Comparison of ENCODE assay signal across 12 cellular contexts in the genomic region with DNA sequence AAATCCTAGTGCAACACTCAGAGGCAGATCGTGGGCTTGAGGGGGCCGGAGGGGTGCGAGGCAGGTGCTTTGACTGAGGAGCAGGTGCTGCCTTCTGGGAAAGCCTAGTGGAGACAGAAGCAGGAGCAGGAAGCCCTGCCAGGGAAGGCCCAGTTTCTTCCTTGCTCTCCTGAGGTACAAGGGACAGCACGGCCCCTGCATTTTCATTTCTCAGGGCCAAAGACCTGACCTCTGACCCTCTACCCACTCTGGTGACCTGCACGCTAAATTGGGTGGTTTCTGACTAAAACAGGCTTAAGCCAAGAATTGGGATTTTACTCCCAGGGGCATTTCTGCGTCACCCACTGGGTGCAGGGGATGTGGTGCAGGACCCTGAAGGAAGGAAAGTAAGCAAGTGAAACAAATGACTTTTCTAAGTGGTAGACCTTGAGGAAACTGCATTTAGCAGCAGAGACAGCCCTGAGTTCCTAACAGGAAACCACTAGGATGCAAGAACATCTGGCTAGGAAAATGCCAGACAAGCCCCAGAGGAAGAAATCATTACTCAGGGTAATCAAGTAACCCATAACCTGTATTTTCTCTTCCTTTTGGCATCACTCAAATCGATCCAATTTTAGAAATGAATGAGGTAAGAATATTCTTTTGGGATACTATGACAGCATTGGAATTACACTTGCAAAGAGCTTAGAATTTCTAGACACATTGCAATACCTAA.
DNase-seq lines count a peak whose midpoint lies in the region; ATAC-seq, FAIRE-seq and TF ChIP-seq lines count a peak whose summit lies in the region.
"Had no signal": no experiment of that assay in that cellular context is flagged by ENCODE, and none has a peak within 500 bp of the region (broad histone marks: within the 10 kb centered on the region; RNA-seq: fewer than 3 reads in every experiment).

No MANE protein-coding gene starts in this region.

- DNase-seq in HepG2 (ENCODE audit: low spot score) = no peak
- no peak for DNase-seq in right lobe of liver
- DNase-seq in chondrocyte (ENCODE audit: low spot score) = no peak
- no peak for DNase-seq in neuronal stem cell (ENCODE audit: low spot score)
- no peak for DNase-seq in GM10266 (ENCODE audit: extremely low spot score)
- no peak for DNase-seq in left lobe of liver (ENCODE audit: low spot score)
- DNase-seq: activated CD4-positive, CD25-positive, alpha-beta regulatory T cell; activated T-cell treated with anti-CD3 and anti-CD28 coated beads, Interleukin-2, amount 50 U/mL, for 1 hour; NCI-H2081 had no signal

- peaks cover 12% of the 10 kb centered on the region for H3K4me1 Mint-ChIP-seq in chondrocyte (ENCODE audit: low read depth)
- peaks cover 14% of the 10 kb centered on the region for H3K4me1 Mint-ChIP-seq in stimulated activated memory B cell treated with anti-CD40 and anti-IgM and Interleukin-4, amounts not matched to agents 10 μg/mL and 1 μg/mL and 100 μg/mL, for 72 hours

- H3K4me1 ChIP-seq in HepG2 (ENCODE audit: insufficient read depth, low read length) = peaks cover 48% of the 10 kb centered on the region
- H3K4me1 ChIP-seq in right lobe of liver = no peaks in the 10 kb centered on the region
- peaks cover 2 to 10% of the 10 kb centered on the region in 2 donors for H3K4me1 ChIP-seq in neuronal stem cell (ENCODE audit: control insufficient read depth in 2 of 2, insufficient read depth in 1 of 2, low read depth in 1 of 2, low read length in 2 of 2)
- H3K4me1 ChIP-seq: vagina had no signal

- in situ Hi-C loops in HepG2 (cut with HindIII; ENCODE audit: extremely low pct_ligation_motif_present, low pct_unique_long_range_greater_than_20kb) = no loop called here

- H3K4me2 ChIP-seq in HepG2 (ENCODE audit: low read depth, low read length) (peak overlapping the region; percentile 93), neuronal stem cell (ENCODE audit: insufficient read depth, low read length, poor library complexity, severe bottlenecking) (no peak overlapping the region)

- H3K36me3 ChIP-seq in HepG2 (replicated peaks in 1 of 2; ENCODE audit: control insufficient read depth in 1 of 2, insufficient read depth in 2 of 2, low read length in 2 of 2) (no peaks in the 10 kb centered on the region), right lobe of liver (no peaks in the 10 kb centered on the region), neuronal stem cell (replicated peaks in 1 of 2; ENCODE audit: control insufficient read depth in 2 of 2, insufficient read depth in 2 of 2, low read length in 2 of 2) (no peaks in the 10 kb centered on the region)
- H3K36me3 ChIP-seq: vagina had no signal

- H2BK15ac ChIP-seq in neuronal stem cell (ENCODE audit: low read length) = no peak overlapping the region

- no peak overlapping the region for H2BK5ac ChIP-seq in neuronal stem cell (ENCODE audit: low read length)

- BruUV-seq in HepG2 (replicated peaks; lab: Mats Ljungman, UMichigan) = no TSS peak

- no peaks in the 10 kb centered on the region for H3K79me1 ChIP-seq in neuronal stem cell (ENCODE audit: low read depth, low read length)

- TF ChIP-seq POLR2A in HepG2 (IDR thresholded peaks at IDR 0.05; ENCODE audit: insufficient read depth in 1 of 2, low read depth in 2 of 2, low read length in 2 of 2) = no peak
- TF ChIP-seq POLR2A in right lobe of liver (IDR thresholded peaks at IDR 0.05) = no peak

- no peak overlapping the region for H2AK5ac ChIP-seq in neuronal stem cell (ENCODE audit: low read depth, low read length)

- H3K23ac ChIP-seq in neuronal stem cell (ENCODE audit: low read depth, low read length, poor library complexity) = no peak overlapping the region

- ATAC-seq in HepG2 (peak; percentile 38), right lobe of liver (no peak), left lobe of liver (no peak), HG02970 (IDR thresholded peaks at IDR 0.05; ENCODE audit: low FRiP score, unreplicated experiment) (no peak)
- no peak for ATAC-seq in stimulated activated memory B cell treated with anti-CD40 and anti-IgM and Interleukin-4, amounts not matched to agents 10 μg/mL and 1 μg/mL and 100 μg/mL, for 72 hours

- H3K36me3 Mint-ChIP-seq in chondrocyte (ENCODE audit: low read depth) = no peaks in the 10 kb centered on the region
- H3K36me3 Mint-ChIP-seq in stimulated activated memory B cell treated with anti-CD40 and anti-IgM and Interleukin-4, amounts not matched to agents 10 μg/mL and 1 μg/mL and 100 μg/mL, for 72 hours = no peaks in the 10 kb centered on the region

- intact Hi-C loops in HepG2 (cut with micrococcal nuclease; ENCODE audit: unreplicated experiment) = no loop called here
- intact Hi-C loops in right lobe of liver (cut with DNase I) = no loop called here

- H3K27me3 ChIP-seq in HepG2 (ENCODE audit: control insufficient read depth in 1 of 2, insufficient read depth in 2 of 2, low read length in 2 of 2) (no peaks in the 10 kb centered on the region), right lobe of liver (no peaks in the 10 kb centered on the region), neuronal stem cell (ENCODE audit: control insufficient read depth in 3 of 3, insufficient read depth in 3 of 3, low read depth in 1 of 3, low read length in 3 of 3) (peaks cover 0 to 3% (median 0%) of the 10 kb centered on the region in 3 experiments)
- H3K27me3 ChIP-seq: vagina had no signal

- no peaks in the 10 kb centered on the region for H3K9me3 ChIP-seq in HepG2 (ENCODE audit: low read length)
- H3K9me3 ChIP-seq in right lobe of liver = no peaks in the 10 kb centered on the region
- H3K9me3 ChIP-seq in neuronal stem cell (replicated peaks in 1 of 2; ENCODE audit: control insufficient read depth in 2 of 2, insufficient read depth in 1 of 2, low read depth in 1 of 2, low read length in 2 of 2) = no peaks in the 10 kb centered on the region
- H3K9me3 ChIP-seq: vagina had no signal

- peak overlapping the region; percentile 4 for H3K18ac ChIP-seq in neuronal stem cell (ENCODE audit: low read length)

- H2BK12ac ChIP-seq in neuronal stem cell (ENCODE audit: low read length) = no peak overlapping the region

- H2BK120ac ChIP-seq in neuronal stem cell (ENCODE audit: low read depth, low read length) = no peak overlapping the region

- H3K9me3 Mint-ChIP-seq in chondrocyte (ENCODE audit: low read depth) = no peaks in the 10 kb centered on the region
- no peaks in the 10 kb centered on the region for H3K9me3 Mint-ChIP-seq in stimulated activated memory B cell treated with anti-CD40 and anti-IgM and Interleukin-4, amounts not matched to agents 10 μg/mL and 1 μg/mL and 100 μg/mL, for 72 hours

- no peak for FAIRE-seq in HepG2 (lab: Jason Lieb, UNC)

- H3K4me3 ChIP-seq in HepG2 (replicated peaks in 1 of 3; ENCODE audit: insufficient read depth in 1 of 3, low read depth in 2 of 3, low read length in 3 of 3) (peak overlapping the region; percentile 30 to 67 (median 59)), right lobe of liver (no peak overlapping the region), neuronal stem cell (ENCODE audit: low read length in 2 of 2) (no peak overlapping the region)
- H3K4me3 ChIP-seq: vagina had no signal

- no peaks in the 10 kb centered on the region for H3K27me3 Mint-ChIP-seq in chondrocyte (ENCODE audit: low read depth)
- H3K27me3 Mint-ChIP-seq in stimulated activated memory B cell treated with anti-CD40 and anti-IgM and Interleukin-4, amounts not matched to agents 10 μg/mL and 1 μg/mL and 100 μg/mL, for 72 hours = no peaks in the 10 kb centered on the region

- H3K27ac Mint-ChIP-seq in chondrocyte (ENCODE audit: unreplicated experiment) = peak overlapping the region; percentile 74
- H3K27ac Mint-ChIP-seq in stimulated activated memory B cell treated with anti-CD40 and anti-IgM and Interleukin-4, amounts not matched to agents 10 μg/mL and 1 μg/mL and 100 μg/mL, for 72 hours = no peak overlapping the region

- no peaks in the 10 kb centered on the region for H3K79me2 ChIP-seq in HepG2 (ENCODE audit: insufficient read depth, low read length)

- no peak for TF ChIP-seq CTCF in HepG2 (CRISPR knock-in tag; IDR thresholded peaks at IDR 0.05)
- TF ChIP-seq CTCF in right lobe of liver (IDR thresholded peaks at IDR 0.05) = no peak
- TF ChIP-seq CTCF in chondrocyte (IDR thresholded peaks at IDR 0.05) = no peak
- no peak for TF ChIP-seq CTCF in GM10266 (IDR thresholded peaks at IDR 0.05; ENCODE audit: control insufficient read depth, insufficient read depth, low read depth, missing control alignments)

- no peak overlapping the region for H4K91ac ChIP-seq in neuronal stem cell (ENCODE audit: low read depth, low read length, poor library complexity)

- peak overlapping the region; percentile 73 for H2AFZ ChIP-seq in HepG2 (ENCODE audit: low read length)
- H2AFZ ChIP-seq in neuronal stem cell (ENCODE audit: low read length) = peak overlapping the region; percentile 77

- no peak for TF ChIP-seq EP300 in HepG2 (IDR thresholded peaks at IDR 0.05; ENCODE audit: low read depth in 2 of 2, low read length in 2 of 2)
- no peak for TF ChIP-seq EP300 in HepG2 (CRISPR knock-in tag; IDR thresholded peaks at IDR 0.05; ENCODE audit: borderline replicate concordance)

- no peak overlapping the region for H3K4me3 Mint-ChIP-seq in chondrocyte (ENCODE audit: unreplicated experiment)
- no peak overlapping the region for H3K4me3 Mint-ChIP-seq in stimulated activated memory B cell treated with anti-CD40 and anti-IgM and Interleukin-4, amounts not matched to agents 10 μg/mL and 1 μg/mL and 100 μg/mL, for 72 hours

- H3K14ac ChIP-seq in neuronal stem cell (ENCODE audit: low read length) = no peak overlapping the region

- H3K9ac ChIP-seq in HepG2 (ENCODE audit: insufficient read depth, low read depth, low read length) = peak overlapping the region; percentile 66
- no peak overlapping the region for H3K9ac ChIP-seq in neuronal stem cell (ENCODE audit: low read depth, low read length, poor library complexity)

- WGBS in HepG2 (ENCODE audit: low lambda C conversion rate) = 7% methylated on average over 7 of the region's 7 CpGs
- 49% methylated on average over 4 of the region's 7 CpGs for WGBS in right lobe of liver (ENCODE audit: insufficient coverage, low coverage, low lambda C conversion rate, missing lambda C conversion rate)
- no CpG with 5 or more reads among the region's 7 CpGs for WGBS in neuronal stem cell (ENCODE audit: extremely low coverage in 2 of 2, insufficient read length in 2 of 2, insufficient replicate concordance in 1 of 2), 2 donors

- H4K8ac ChIP-seq in neuronal stem cell (ENCODE audit: low read depth, low read length) = no peak overlapping the region

- TF ChIP-seq RAD21 in HepG2 (CRISPR knock-in tag; IDR thresholded peaks at IDR 0.05) = no peak

- H4K20me1 ChIP-seq in HepG2 (ENCODE audit: insufficient read depth, low read length) = no peaks in the 10 kb centered on the region

- CTCF ChIA-PET in HepG2 (lab: Yijun Ruan, JAX; ENCODE audit: low intra/inter-chr PET ratio, low total read pairs) = no interaction called here

- POLR2A ChIA-PET in HepG2 (lab: Yijun Ruan, JAX) = interaction anchor here (0.9 kb wide), 1 partner anchor 143 kb away, joined by 3 read pairs; no protein-coding TSS in a partner anchor

- H3K4ac ChIP-seq in neuronal stem cell (ENCODE audit: low read length) = no peak overlapping the region

- H3K27ac ChIP-seq in HepG2 (ENCODE audit: extremely low read length, insufficient read depth, low read length) = peak overlapping the region; percentile 23
- no peak overlapping the region for H3K27ac ChIP-seq in right lobe of liver
- no peak overlapping the region for H3K27ac ChIP-seq in neuronal stem cell (replicated peaks; ENCODE audit: low read length)
- H3K27ac ChIP-seq: vagina had no signal

TF ChIP-seq in HepG2, 621 proteins besides CTCF, POLR2A, EP300 and RAD21 (continues in another document):
- TF ChIP-seq AHR (CRISPR knock-in tag; IDR thresholded peaks at IDR 0.05) (no peak), ERF (CRISPR knock-in tag; IDR thresholded peaks at IDR 0.05) (no peak)

Comparison
In these comparisons a context has a peak if more than half of its experiments do, and no peak if none do; other contexts are left out.
1. H3K4me3 ChIP-seq: peak in HepG2 (3 of 3); none in right lobe of liver (0 of 3) and neuronal stem cell (0 of 2).